In genomic region chr4:101101072-101101471, GRCh38 we compare ENCODE assay signal across 1 cellular context.
A peak's percentile ranks its signal among the peaks of the same experiment; 100 is the strongest.
TF ChIP-seq lines count a peak whose summit lies in the region.

No MANE protein-coding gene starts in this region.

TF ChIP-seq in HEK293, 187 proteins besides CTCF, POLR2A, EP300 and RAD21 (continued from another document):
- TF ChIP-seq ELK4 (IDR thresholded peaks at IDR 0.05; ENCODE audit: borderline replicate concordance, low read depth, low read length): no peak
- TF ChIP-seq ZNF280D (tag by site-specific recombination; IDR thresholded peaks at IDR 0.05): no peak
- TF ChIP-seq SP7 (tag by site-specific recombination; IDR thresholded peaks at IDR 0.05): peak; percentile 29; the same call in 1 of the 2 replicates
- TF ChIP-seq FEZF1 (tag by site-specific recombination; IDR thresholded peaks at IDR 0.05): 0 out of 2 replicates have a peak, but pooled peaks have one; percentile 14
